1 cellular context compared by ENCODE assay signal in the genomic region with DNA sequence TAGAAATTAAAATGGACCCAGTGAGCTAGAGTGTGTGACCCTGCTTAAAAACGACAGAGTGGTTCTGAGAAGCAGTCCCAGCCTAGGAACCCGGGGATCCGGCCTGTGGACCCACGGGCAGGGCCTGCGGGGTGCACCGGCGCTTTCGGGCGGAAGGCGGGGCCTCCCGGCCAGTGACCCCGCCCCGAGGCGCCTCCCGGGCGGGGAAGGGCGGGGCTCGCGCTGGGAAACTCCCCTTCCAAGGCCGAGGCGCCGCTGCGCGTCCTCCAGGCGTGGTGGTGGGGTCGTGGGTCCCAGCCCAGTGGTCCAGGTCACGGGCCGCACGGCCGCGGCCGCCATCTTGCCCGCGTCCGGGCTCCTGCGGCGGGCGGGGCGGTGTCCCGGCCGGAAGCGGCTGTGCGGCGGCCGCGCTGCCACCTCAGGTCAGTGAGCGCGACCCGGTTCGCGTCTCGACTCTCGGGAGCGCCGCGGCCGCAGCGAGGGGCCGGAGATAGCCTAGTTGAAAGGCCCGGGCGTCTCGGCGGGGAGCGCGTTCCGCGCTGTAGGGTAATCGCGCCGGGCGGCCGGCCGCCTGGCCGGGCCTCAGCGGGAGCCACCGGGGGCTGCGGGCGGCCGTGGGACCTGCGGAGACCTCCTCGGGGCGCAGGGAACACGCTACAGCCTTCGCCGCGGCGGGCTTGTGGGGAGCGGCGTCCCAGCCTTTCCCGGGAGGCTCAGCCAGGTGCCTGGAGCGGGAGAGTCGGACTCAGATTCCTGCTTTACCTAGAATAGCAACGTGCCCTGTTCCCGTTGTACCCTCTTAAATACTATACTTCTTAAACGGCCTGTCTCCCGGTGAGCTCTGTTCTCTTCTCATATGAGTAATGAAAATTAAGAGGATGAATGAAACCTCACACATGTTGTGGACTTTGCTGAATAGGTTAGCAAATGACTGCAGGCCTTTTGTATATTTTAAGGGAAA.
TF ChIP-seq lines count a peak whose summit lies in the region.

A gene (plus strand): TSS at position 234 of the 961 bp plus-strand sequence. CDS start 5,592 bp downstream, outside the sequence.

TF ChIP-seq in SK-N-SH, 30 proteins besides CTCF, POLR2A, EP300 and RAD21 (continued from another document):
- TF ChIP-seq, protein P1, sequence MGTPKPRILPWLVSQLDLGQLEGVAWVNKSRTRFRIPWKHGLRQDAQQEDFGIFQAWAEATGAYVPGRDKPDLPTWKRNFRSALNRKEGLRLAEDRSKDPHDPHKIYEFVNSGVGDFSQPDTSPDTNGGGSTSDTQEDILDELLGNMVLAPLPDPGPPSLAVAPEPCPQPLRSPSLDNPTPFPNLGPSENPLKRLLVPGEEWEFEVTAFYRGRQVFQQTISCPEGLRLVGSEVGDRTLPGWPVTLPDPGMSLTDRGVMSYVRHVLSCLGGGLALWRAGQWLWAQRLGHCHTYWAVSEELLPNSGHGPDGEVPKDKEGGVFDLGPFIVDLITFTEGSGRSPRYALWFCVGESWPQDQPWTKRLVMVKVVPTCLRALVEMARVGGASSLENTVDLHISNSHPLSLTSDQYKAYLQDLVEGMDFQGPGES (IDR thresholded peaks at IDR 0.05; ENCODE audit: low read depth, low read length) = no peak
- no peak for TF ChIP-seq JUND (IDR thresholded peaks at IDR 0.05)
- TF ChIP-seq EZH2phosphoT487 (IDR thresholded peaks at IDR 0.05; ENCODE audit: borderline replicate concordance, low read depth) = no peak
- TF ChIP-seq CHD2 (IDR thresholded peaks at IDR 0.05; ENCODE audit: low read length, partially characterized antibody) = peak; percentile 66
- TF ChIP-seq TEAD4 (IDR thresholded peaks at IDR 0.05; ENCODE audit: borderline replicate concordance, insufficient read depth) = no peak
- TF ChIP-seq, protein P2, sequence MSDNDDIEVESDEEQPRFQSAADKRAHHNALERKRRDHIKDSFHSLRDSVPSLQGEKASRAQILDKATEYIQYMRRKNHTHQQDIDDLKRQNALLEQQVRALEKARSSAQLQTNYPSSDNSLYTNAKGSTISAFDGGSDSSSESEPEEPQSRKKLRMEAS (IDR thresholded peaks at IDR 0.05; ENCODE audit: low read depth) = peak; percentile 30; the same call in 1 of the 2 replicates
- TF ChIP-seq, protein P3, sequence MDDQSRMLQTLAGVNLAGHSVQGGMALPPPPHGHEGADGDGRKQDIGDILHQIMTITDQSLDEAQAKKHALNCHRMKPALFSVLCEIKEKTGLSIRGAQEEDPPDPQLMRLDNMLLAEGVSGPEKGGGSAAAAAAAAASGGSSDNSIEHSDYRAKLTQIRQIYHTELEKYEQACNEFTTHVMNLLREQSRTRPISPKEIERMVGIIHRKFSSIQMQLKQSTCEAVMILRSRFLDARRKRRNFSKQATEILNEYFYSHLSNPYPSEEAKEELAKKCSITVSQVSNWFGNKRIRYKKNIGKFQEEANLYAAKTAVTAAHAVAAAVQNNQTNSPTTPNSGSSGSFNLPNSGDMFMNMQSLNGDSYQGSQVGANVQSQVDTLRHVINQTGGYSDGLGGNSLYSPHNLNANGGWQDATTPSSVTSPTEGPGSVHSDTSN (IDR thresholded peaks at IDR 0.05) = no peak
- peak; percentile 90 for TF ChIP-seq YY1 (IDR thresholded peaks at IDR 0.05; ENCODE audit: low read depth)
- TF ChIP-seq, protein P4, sequence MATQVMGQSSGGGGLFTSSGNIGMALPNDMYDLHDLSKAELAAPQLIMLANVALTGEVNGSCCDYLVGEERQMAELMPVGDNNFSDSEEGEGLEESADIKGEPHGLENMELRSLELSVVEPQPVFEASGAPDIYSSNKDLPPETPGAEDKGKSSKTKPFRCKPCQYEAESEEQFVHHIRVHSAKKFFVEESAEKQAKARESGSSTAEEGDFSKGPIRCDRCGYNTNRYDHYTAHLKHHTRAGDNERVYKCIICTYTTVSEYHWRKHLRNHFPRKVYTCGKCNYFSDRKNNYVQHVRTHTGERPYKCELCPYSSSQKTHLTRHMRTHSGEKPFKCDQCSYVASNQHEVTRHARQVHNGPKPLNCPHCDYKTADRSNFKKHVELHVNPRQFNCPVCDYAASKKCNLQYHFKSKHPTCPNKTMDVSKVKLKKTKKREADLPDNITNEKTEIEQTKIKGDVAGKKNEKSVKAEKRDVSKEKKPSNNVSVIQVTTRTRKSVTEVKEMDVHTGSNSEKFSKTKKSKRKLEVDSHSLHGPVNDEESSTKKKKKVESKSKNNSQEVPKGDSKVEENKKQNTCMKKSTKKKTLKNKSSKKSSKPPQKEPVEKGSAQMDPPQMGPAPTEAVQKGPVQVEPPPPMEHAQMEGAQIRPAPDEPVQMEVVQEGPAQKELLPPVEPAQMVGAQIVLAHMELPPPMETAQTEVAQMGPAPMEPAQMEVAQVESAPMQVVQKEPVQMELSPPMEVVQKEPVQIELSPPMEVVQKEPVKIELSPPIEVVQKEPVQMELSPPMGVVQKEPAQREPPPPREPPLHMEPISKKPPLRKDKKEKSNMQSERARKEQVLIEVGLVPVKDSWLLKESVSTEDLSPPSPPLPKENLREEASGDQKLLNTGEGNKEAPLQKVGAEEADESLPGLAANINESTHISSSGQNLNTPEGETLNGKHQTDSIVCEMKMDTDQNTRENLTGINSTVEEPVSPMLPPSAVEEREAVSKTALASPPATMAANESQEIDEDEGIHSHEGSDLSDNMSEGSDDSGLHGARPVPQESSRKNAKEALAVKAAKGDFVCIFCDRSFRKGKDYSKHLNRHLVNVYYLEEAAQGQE (IDR thresholded peaks at IDR 0.05; ENCODE audit: low read depth, low read length) = no peak
- TF ChIP-seq GATA2 (CRISPR knock-in tag; IDR thresholded peaks at IDR 0.05) = no peak
- TF ChIP-seq RXRA (IDR thresholded peaks at IDR 0.05; ENCODE audit: borderline replicate concordance, low read depth) = no peak
TF ChIP-seq in SK-N-SH: peak in this region for 9.
